ENCODE assay signal across 8 cellular contexts in the genomic region with DNA sequence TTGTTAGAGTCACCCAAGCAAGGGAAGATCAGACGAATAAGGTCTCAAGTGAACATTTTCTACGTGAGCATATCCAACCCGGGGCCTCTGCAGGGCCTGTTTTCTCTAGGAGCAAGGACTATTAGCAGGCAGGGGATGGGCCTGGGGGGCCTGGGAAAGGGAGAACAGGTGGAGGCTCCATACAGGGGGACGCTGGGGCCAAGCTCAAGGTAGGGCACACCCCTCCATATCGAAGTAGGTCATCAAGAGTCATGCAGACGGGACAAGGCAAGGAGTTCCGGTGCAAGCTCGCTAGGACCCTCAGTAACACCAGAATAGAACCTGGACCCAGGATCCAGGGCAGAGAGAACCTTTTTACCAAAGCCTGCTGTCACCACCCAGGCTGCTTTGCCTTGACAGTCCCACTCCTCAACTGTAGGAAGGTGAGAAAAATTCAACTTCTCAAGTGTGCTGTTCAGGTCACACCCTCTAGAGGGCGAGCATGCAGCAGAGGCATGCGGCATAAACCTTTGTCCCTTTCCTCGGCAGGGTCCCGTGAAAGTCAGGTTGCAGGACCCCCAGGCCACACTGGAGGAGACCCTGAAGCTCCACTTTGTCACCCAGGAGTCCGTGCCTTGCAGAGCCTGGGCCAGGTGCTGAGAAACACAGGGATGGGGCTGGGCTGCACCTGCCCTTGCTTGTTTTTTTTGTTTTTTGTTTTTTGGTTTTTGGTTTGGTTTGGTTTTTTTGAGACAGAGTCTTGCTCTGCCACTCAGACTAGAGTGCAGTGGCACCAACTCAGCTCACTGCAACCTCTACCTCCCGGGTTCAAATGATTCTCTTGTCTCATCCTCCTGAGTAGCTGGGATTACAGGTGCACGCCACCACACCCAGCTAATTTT. TPM values are rescaled to one million over a fixed set of nuclear protein-coding genes. Genes with fewer than 3 reads are reported as not detected.
DNase-seq lines count a peak whose midpoint lies in the region; ATAC-seq and TF ChIP-seq lines count a peak whose summit lies in the region.

No MANE protein-coding gene starts in this region.

- H3K4me1 ChIP-seq in A673 (ENCODE audit: insufficient read depth, low read length, poor library complexity, severe bottlenecking), result no peaks in the 10 kb centered on the region
- H3K4me1 ChIP-seq in adipocyte (ENCODE audit: control insufficient read depth, insufficient read depth, low read length), result no peaks in the 10 kb centered on the region

- H3K27ac Mint-ChIP-seq in stimulated activated effector memory CD8-positive, alpha-beta T cell treated with anti-CD3 and anti-CD28 coated beads, Interleukin-12 subunit alpha, Interleukin-12 subunit beta, amount 100 ng/mL, for 72 hours, result no peak overlapping the region

- H3K27ac ChIP-seq in A673 (ENCODE audit: low read depth, low read length, poor library complexity, severe bottlenecking), result no peak overlapping the region

- intact Hi-C loops in A673 (cut with micrococcal nuclease; ENCODE audit: unreplicated experiment), result no loop called here

- POLR2A ChIA-PET in A673 (lab: Charles Lee; ENCODE audit: low non-redundant PET), result no interaction called here

- H3K9me3 Mint-ChIP-seq in stimulated activated effector memory CD8-positive, alpha-beta T cell treated with anti-CD3 and anti-CD28 coated beads, Interleukin-12 subunit alpha, Interleukin-12 subunit beta, amount 100 ng/mL, for 72 hours, result no peaks in the 10 kb centered on the region

- CTCF ChIA-PET in A673 (lab: Charles Lee), result interaction anchor here (0.7 kb wide), 1 partner anchor 104 kb away, joined by 3 read pairs; no protein-coding TSS in a partner anchor

- ATAC-seq in stimulated activated effector memory CD8-positive, alpha-beta T cell treated with anti-CD3 and anti-CD28 coated beads, Interleukin-12 subunit alpha, Interleukin-12 subunit beta, amount 100 ng/mL, for 72 hours, result peak; percentile 85
- no peak for ATAC-seq in HG02870 (IDR thresholded peaks at IDR 0.05; ENCODE audit: unreplicated experiment)

- peak; percentile 88 for TF ChIP-seq CTCF in A673 (conservative IDR thresholded peaks at IDR 0.05; ENCODE audit: low read depth, low read length)
- peak; percentile 96 for TF ChIP-seq CTCF in GM12874 (IDR thresholded peaks at IDR 0.05; ENCODE audit: insufficient read depth, low read depth, low read length)

- H3K9ac ChIP-seq in adipocyte (ENCODE audit: low read length), result no peak overlapping the region

- H3K27me3 ChIP-seq in A673 (replicated peaks; ENCODE audit: insufficient read depth, low read depth, low read length, poor library complexity) (no peaks in the 10 kb centered on the region), adipocyte (replicated peaks; ENCODE audit: control insufficient read depth, insufficient read depth, low read length) (peaks cover 40% of the 10 kb centered on the region)

- no peak overlapping the region for H3K4me3 Mint-ChIP-seq in stimulated activated effector memory CD8-positive, alpha-beta T cell treated with anti-CD3 and anti-CD28 coated beads, Interleukin-12 subunit alpha, Interleukin-12 subunit beta, amount 100 ng/mL, for 72 hours

- in situ Hi-C loops in SK-MEL-5 (cut with HindIII; ENCODE audit: low pct_unique_long_range_greater_than_20kb, low sequenced_read_pairs), result no loop called here

- H3K9me3 ChIP-seq in A673 (ENCODE audit: low read depth, low read length, poor library complexity, severe bottlenecking) (no peaks in the 10 kb centered on the region), adipocyte (ENCODE audit: control insufficient read depth, low read length) (peaks cover 11% of the 10 kb centered on the region)

- H3K4me3 ChIP-seq in A673 (ENCODE audit: low read depth, low read length, poor library complexity, severe bottlenecking) (no peak overlapping the region), adipocyte (ENCODE audit: low read length) (no peak overlapping the region)

- DNase-seq in A673 (ENCODE audit: low spot score) (peak; percentile 66), SK-MEL-5 (ENCODE audit: low read depth, low spot score) (peak; percentile 64), adipocyte (ENCODE audit: low read depth) (peak; percentile 72), left kidney (ENCODE audit: low read depth, low spot score) (peak; percentile 63), SIG-M5 (lab: John Stamatoyannopoulos, UW) (no peak)
- DNase-seq in stimulated activated effector memory CD8-positive, alpha-beta T cell treated with anti-CD3 and anti-CD28 coated beads, Interleukin-12 subunit alpha, Interleukin-12 subunit beta, amount 100 ng/mL, for 72 hours (ENCODE audit: low spot score in 2 of 2), result peak; percentile 45 to 78

- H3K36me3 Mint-ChIP-seq in stimulated activated effector memory CD8-positive, alpha-beta T cell treated with anti-CD3 and anti-CD28 coated beads, Interleukin-12 subunit alpha, Interleukin-12 subunit beta, amount 100 ng/mL, for 72 hours, result no peaks in the 10 kb centered on the region

- no peaks in the 10 kb centered on the region for H3K36me3 ChIP-seq in A673 (ENCODE audit: insufficient read depth, low read length, poor library complexity, severe bottlenecking)
- no peaks in the 10 kb centered on the region for H3K36me3 ChIP-seq in adipocyte (ENCODE audit: control insufficient read depth, insufficient read depth, low read length, severe bottlenecking)

- H3K4me1 Mint-ChIP-seq in stimulated activated effector memory CD8-positive, alpha-beta T cell treated with anti-CD3 and anti-CD28 coated beads, Interleukin-12 subunit alpha, Interleukin-12 subunit beta, amount 100 ng/mL, for 72 hours, result peaks cover 13% of the 10 kb centered on the region

- no TSS peak for BruUV-seq in A673 (replicated peaks; lab: Mats Ljungman, UMichigan)

RNA-seq across cellular contexts. Expression of a gene that starts 8.6 kb away (rescaled TPM):
- total RNA-seq in A673 (2021), result 6.4 and 9.0 TPM in 2 replicates
- total RNA-seq in SK-MEL-5 (2014; rRNA removed; shearing (Covaris generic)), result 3.8 and 4.3 TPM in 2 replicates
- polyA plus RNA-seq in SK-MEL-5 (2015; cell fraction: cytosol; rRNA removed), result 37.7 and 43.4 TPM in 2 replicates
- 13.0 and 15.8 TPM in 2 replicates for polyA plus RNA-seq in SK-MEL-5 (2015; cell fraction: nucleus; rRNA removed)

RNA-seq across cellular contexts. Expression of a gene that starts 16.1 kb away (rescaled TPM):
- total RNA-seq in A673 (2021), result not detected in 2 replicates
- not detected in 2 replicates for total RNA-seq in SK-MEL-5 (2014; rRNA removed; shearing (Covaris generic))
- polyA plus RNA-seq in SK-MEL-5 (2015; cell fraction: cytosol; rRNA removed), result not detected in 2 replicates
- polyA plus RNA-seq in SK-MEL-5 (2015; cell fraction: nucleus; rRNA removed), result not detected in 2 replicates

RNA-seq across cellular contexts. Expression of a gene that starts 40.5 kb away (rescaled TPM):
- total RNA-seq in A673 (2021), result 12.9 and 13.0 TPM in 2 replicates
- total RNA-seq in SK-MEL-5 (2014; rRNA removed; shearing (Covaris generic)), result 5.5 and 7.2 TPM in 2 replicates
- 65.0 and 75.3 TPM in 2 replicates for polyA plus RNA-seq in SK-MEL-5 (2015; cell fraction: cytosol; rRNA removed)
- 23.2 and 34.0 TPM in 2 replicates for polyA plus RNA-seq in SK-MEL-5 (2015; cell fraction: nucleus; rRNA removed)

RNA-seq across cellular contexts. Expression of a gene that starts 47.4 kb away (rescaled TPM):
- total RNA-seq in A673 (2021), result 3.1 and 4.7 TPM in 2 replicates
- 2.0 and 3.0 TPM in 2 replicates for total RNA-seq in SK-MEL-5 (2014; rRNA removed; shearing (Covaris generic))
- 3.1 and 5.7 TPM in 2 replicates for polyA plus RNA-seq in SK-MEL-5 (2015; cell fraction: cytosol; rRNA removed)
- 4.4 and 24.1 TPM in 2 replicates for polyA plus RNA-seq in SK-MEL-5 (2015; cell fraction: nucleus; rRNA removed)
